8 cellular contexts compared by ENCODE assay signal in genomic region chr18:35290070-35290735, GRCh38. TPM values are rescaled to one million over a fixed set of nuclear protein-coding genes. Genes with fewer than 3 reads are reported as not detected.
DNase-seq lines count a peak whose midpoint lies in the region; ATAC-seq lines count a peak whose summit lies in the region.

Gene ZSCAN30 (minus strand): TSS chr18:35290229. CDS start chr18:35264352, 25,877 bp downstream.

- H3K27ac ChIP-seq in mesendoderm (ENCODE audit: low read depth, low read length) = peak within 1 kb of the TSS; percentile 79

- peak within 1 kb of the TSS; percentile 85 for H3K9ac ChIP-seq in endocrine pancreas (ENCODE audit: control insufficient read depth, insufficient read depth, low read length)
- peak within 1 kb of the TSS; percentile 76 for H3K9ac ChIP-seq in mesendoderm (ENCODE audit: low read length)

- H3K56ac ChIP-seq in mesendoderm (ENCODE audit: low read length) = peak within 1 kb of the TSS; percentile 94

- H2BK120ac ChIP-seq in mesendoderm (ENCODE audit: low read depth, low read length) = no peak within 1 kb of the TSS

- H3K36me3 ChIP-seq in endocrine pancreas (ENCODE audit: control insufficient read depth, insufficient read depth, low read length) (no peaks in the 10 kb centered on the region), mesendoderm (ENCODE audit: control insufficient read depth, insufficient read depth, low read length) (no peaks in the 10 kb centered on the region)

- H3K79me2 ChIP-seq in mesendoderm (ENCODE audit: control insufficient read depth, insufficient read depth, low read length) = peaks cover 10% of the 10 kb centered on the region

- no CpG with 5 or more reads among the region's 41 CpGs for WGBS in mesendoderm (ENCODE audit: extremely low coverage, insufficient coverage, low lambda C conversion rate)

- H2BK5ac ChIP-seq in mesendoderm (ENCODE audit: low read length) = peak within 1 kb of the TSS; percentile 4

- no peaks in the 10 kb centered on the region for H3K9me3 ChIP-seq in endocrine pancreas (ENCODE audit: control insufficient read depth, low read length)

- H3K27me3 ChIP-seq in endocrine pancreas (ENCODE audit: control insufficient read depth, insufficient read depth, low read length) = no peaks in the 10 kb centered on the region
- no peaks in the 10 kb centered on the region for H3K27me3 ChIP-seq in mesendoderm (ENCODE audit: insufficient read depth, low read length, poor library complexity)

- H3K4me2 ChIP-seq in mesendoderm (ENCODE audit: low read length) = peak within 1 kb of the TSS; percentile 76

- H3K4ac ChIP-seq in mesendoderm (ENCODE audit: low read depth, low read length) = peak within 1 kb of the TSS; percentile 62

- peak within 1 kb of the TSS; percentile 57 for H4K8ac ChIP-seq in mesendoderm (ENCODE audit: low read depth, low read length)

- peak within 1 kb of the TSS; percentile 6 for H2AK5ac ChIP-seq in mesendoderm (ENCODE audit: low read length)

- H3K79me1 ChIP-seq in mesendoderm (ENCODE audit: low read length) = peaks cover 12% of the 10 kb centered on the region

- ATAC-seq in GM21360 (IDR thresholded peaks at IDR 0.05; ENCODE audit: unreplicated experiment) = peak; percentile 85

- no peak within 1 kb of the TSS for H2BK15ac ChIP-seq in mesendoderm (replicated peaks; ENCODE audit: low read depth)

- DNase-seq in COLO668 (lab: John Stamatoyannopoulos, UW; ENCODE audit: unreplicated experiment) = peak; percentile 97
- peak; percentile 97 for DNase-seq in HT1080 (ENCODE audit: low read depth)
- DNase-seq in NOMO-1 treated with DMSO at 0.1 percent for 48 hours (lab: John Stamatoyannopoulos, UW; ENCODE audit: unreplicated experiment) = peak; percentile 89
- peak; percentile 91 to 92 (median 92) for DNase-seq in activated CD8-positive, alpha-beta memory T cell treated with anti-CD3 and anti-CD28 coated beads for 48 hours (ENCODE audit: low read depth in 2 of 3, low spot score in 2 of 3)
- DNase-seq in mesendoderm = peak; percentile 98
- peak; percentile 94 for DNase-seq in stimulated activated CD8-positive, alpha-beta memory T cell treated with anti-CD3 and anti-CD28 coated beads, Interleukin-15, amount 100 ng/mL, for 1 hour (ENCODE audit: low read depth)

- peak within 1 kb of the TSS; percentile 9 for H4K5ac ChIP-seq in mesendoderm (ENCODE audit: low read length)

- peak within 1 kb of the TSS; percentile 1 for H3K18ac ChIP-seq in mesendoderm (ENCODE audit: low read length)

- H3K4me3 ChIP-seq in endocrine pancreas (ENCODE audit: control insufficient read depth, insufficient read depth, low read length) (peak within 1 kb of the TSS; percentile 88), mesendoderm (ENCODE audit: low read length) (peak within 1 kb of the TSS; percentile 88)

- H3K4me1 ChIP-seq in endocrine pancreas (ENCODE audit: control insufficient read depth, insufficient read depth, low read length) = peaks cover 6% of the 10 kb centered on the region
- peaks cover 3% of the 10 kb centered on the region for H3K4me1 ChIP-seq in mesendoderm (ENCODE audit: control insufficient read depth, low read depth, low read length)

- H3K23ac ChIP-seq in mesendoderm (ENCODE audit: low read length) = no peak within 1 kb of the TSS

RNA-seq across cellular contexts. Expression of gene ZSCAN30, which starts in this region (rescaled TPM):
- 2.8 and 6.3 TPM in 2 replicates for total RNA-seq in HT1080 (2014; rRNA removed; shearing (Covaris generic))
- 5.5 and 6.4 TPM in 2 replicates for polyA plus RNA-seq in HT1080 (2015; cell fraction: cytosol; rRNA removed)
- polyA plus RNA-seq in HT1080 (2015; cell fraction: nucleus; rRNA removed) = 22.9 and 32.8 TPM in 2 replicates
- 4.8 TPM for polyA plus RNA-seq in mesendoderm (2013, experiment 1 of 2)
- 4.9 TPM for polyA plus RNA-seq in mesendoderm (2013, experiment 2 of 2)

Comparison
In these comparisons a context has a peak if more than half of its experiments do, and no peak if none do; other contexts are left out.
1. Peak in every context shown above with its lines: DNase-seq, ATAC-seq, H3K4me3 ChIP-seq and H3K27ac ChIP-seq.